Comparison of ENCODE assay signal across 25 cellular contexts in the genomic region with DNA sequence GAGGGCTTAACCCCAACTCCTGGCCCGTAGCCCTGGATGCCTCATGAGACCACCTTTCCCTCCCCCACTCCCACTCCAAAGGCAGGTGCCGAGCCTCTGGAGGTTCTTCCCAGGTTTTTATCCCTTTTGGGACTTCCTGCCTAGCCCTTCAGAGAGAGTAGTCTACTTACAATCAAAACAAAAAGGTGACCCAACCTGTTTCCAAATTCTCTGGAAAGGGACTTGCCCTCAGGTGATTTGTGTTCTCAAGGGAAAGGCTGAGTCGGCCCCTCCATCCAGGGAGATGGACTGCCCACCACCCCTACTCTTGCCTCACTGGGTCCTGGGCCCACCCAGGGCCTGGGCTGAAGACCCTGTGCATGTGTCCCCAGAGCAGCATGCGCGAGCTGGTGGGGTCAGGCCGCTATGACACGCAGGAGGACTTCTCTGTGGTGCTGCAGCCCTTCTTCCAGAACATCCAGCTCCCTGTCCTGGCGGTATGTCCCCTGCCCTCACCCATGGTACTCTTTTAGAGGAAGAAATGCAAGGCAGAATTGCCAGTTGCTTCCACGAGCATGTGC.
A peak's percentile ranks its signal among the peaks of the same experiment; 100 is the strongest.
DNase-seq lines count a peak whose midpoint lies in the region; ATAC-seq, FAIRE-seq and TF ChIP-seq lines count a peak whose summit lies in the region.
"Had no signal": no experiment of that assay in that cellular context is flagged by ENCODE, and none has a peak within 500 bp of the region (broad histone marks: within the 10 kb centered on the region; RNA-seq: fewer than 3 reads in every experiment).

No MANE protein-coding gene starts in this region.

- H3K4me1 Mint-ChIP-seq in astrocyte (ENCODE audit: low read depth, unreplicated experiment), result peaks cover 23% of the 10 kb centered on the region

- no peaks in the 10 kb centered on the region for H3K27me3 ChIP-seq in astrocyte (ENCODE audit: insufficient read depth, low read length)
- H3K27me3 ChIP-seq in neutrophil, result no peaks in the 10 kb centered on the region

- H3K4me3 Mint-ChIP-seq in astrocyte (ENCODE audit: unreplicated experiment), result no peak overlapping the region
- H3K4me3 Mint-ChIP-seq: B cell; CD4-positive, alpha-beta T cell; IgD-negative memory B cell had no signal

- H3K27ac Mint-ChIP-seq in astrocyte (ENCODE audit: unreplicated experiment), result peak overlapping the region; percentile 12
- H3K27ac Mint-ChIP-seq: B cell; CD4-positive, alpha-beta T cell; IgD-negative memory B cell had no signal

- no peaks in the 10 kb centered on the region for H3K79me2 ChIP-seq in astrocyte (ENCODE audit: insufficient read depth, low read length)

- no peaks in the 10 kb centered on the region for H3K9me3 ChIP-seq in astrocyte (ENCODE audit: insufficient read depth, low read depth, low read length)
- H3K9me3 ChIP-seq in neutrophil, result no peaks in the 10 kb centered on the region
- H3K9me3 ChIP-seq: A549, Caco-2 had no signal

- no peak overlapping the region for H3K4me2 ChIP-seq in astrocyte (ENCODE audit: low read length)
- H3K4me2 ChIP-seq: A549 had no signal

- H3K36me3 Mint-ChIP-seq in astrocyte (ENCODE audit: low read depth, unreplicated experiment), result peaks cover 4% of the 10 kb centered on the region

- DNase-seq in ELF-1 (ENCODE audit: low read depth, low spot score), result peak; percentile 84
- no peak for DNase-seq in astrocyte (ENCODE audit: low read depth)
- no peak for DNase-seq in RPMI8226
- no peak for DNase-seq in frontal cortex (ENCODE audit: low spot score in 2 of 2)
- no peak for DNase-seq in NCI-H146 treated with DMSO at 0.1 percent for 48 hours (lab: John Stamatoyannopoulos, UW; ENCODE audit: unreplicated experiment)
- DNase-seq: Caco-2; CD4-positive, alpha-beta T cell; DMS 273 treated with DMSO at 0.1 percent for 48 hours; DMS79 treated with DMSO at 0.1 percent for 48 hours; H7; MV-4-11; NCI-H1105 treated with DMSO at 0.1 percent for 48 hours; NCI-H1694; NCI-H2081 treated with DMSO at 0.1 percent for 48 hours; NCI-H2171 treated with DMSO at 0.1 percent for 48 hours; NCI-H526; SIG-M5 had no signal

- peaks cover 3% of the 10 kb centered on the region for H3K9me3 Mint-ChIP-seq in astrocyte (ENCODE audit: unreplicated experiment)
- H3K9me3 Mint-ChIP-seq: CD4-positive, alpha-beta T cell had no signal

- H2AFZ ChIP-seq in astrocyte (ENCODE audit: low read depth, low read length), result no peak overlapping the region

- H3K4me3 ChIP-seq in astrocyte (ENCODE audit: insufficient read depth, low read depth, low read length) (no peak overlapping the region), neutrophil (ENCODE audit: low read depth in 1 of 2, low read length in 1 of 2) (no peak overlapping the region)
- H3K4me3 ChIP-seq: A549, GM12878 had no signal

- peaks cover 2% of the 10 kb centered on the region for H3K27me3 Mint-ChIP-seq in astrocyte (ENCODE audit: low read depth, unreplicated experiment)
- H3K27me3 Mint-ChIP-seq: CD4-positive, alpha-beta T cell; IgD-negative memory B cell had no signal

- no peak overlapping the region for H3K9ac ChIP-seq in astrocyte (ENCODE audit: low read length)

- peak overlapping the region; percentile 88 for H3K27ac ChIP-seq in C4-2B
- no peak overlapping the region for H3K27ac ChIP-seq in astrocyte (ENCODE audit: low read depth, low read length)
- peak overlapping the region; percentile 91 for H3K27ac ChIP-seq in neutrophil

- FAIRE-seq in astrocyte (lab: Jason Lieb, UNC), result no peak
- FAIRE-seq in frontal cortex (lab: Jason Lieb, UNC), result no peak
- FAIRE-seq: A549, GM12878 had no signal

- no peaks in the 10 kb centered on the region for H4K20me1 ChIP-seq in astrocyte (ENCODE audit: insufficient read depth, low read length)

- no peaks in the 10 kb centered on the region for H3K4me1 ChIP-seq in astrocyte (ENCODE audit: insufficient read depth, low read length)
- H3K4me1 ChIP-seq in neutrophil (ENCODE audit: control insufficient read depth in 1 of 2, insufficient read depth in 1 of 2, low read depth in 1 of 2, low read length in 1 of 2), result peaks cover 60 to 68% of the 10 kb centered on the region in 2 experiments
- H3K4me1 ChIP-seq: A549 had no signal

- TF ChIP-seq CTCF in C4-2B (conservative IDR thresholded peaks at IDR 0.05) (no peak), astrocyte (IDR thresholded peaks at IDR 0.05; ENCODE audit: insufficient read depth, low read depth, low read length) (no peak), neutrophil (IDR thresholded peaks at IDR 0.05) (no peak)

- no peak for ATAC-seq in HG02885 (IDR thresholded peaks at IDR 0.05; ENCODE audit: poor library complexity, unreplicated experiment)
- ATAC-seq: A549, GM12878, SK-N-SH treated with all-trans-retinoic acid at 6 μM for 48 hours had no signal

- H3K36me3 ChIP-seq in astrocyte (ENCODE audit: insufficient read depth, low read length) (no peaks in the 10 kb centered on the region), neutrophil (peaks cover 34% of the 10 kb centered on the region)
